ENCODE assay signal across 8 cellular contexts in the genomic region with DNA sequence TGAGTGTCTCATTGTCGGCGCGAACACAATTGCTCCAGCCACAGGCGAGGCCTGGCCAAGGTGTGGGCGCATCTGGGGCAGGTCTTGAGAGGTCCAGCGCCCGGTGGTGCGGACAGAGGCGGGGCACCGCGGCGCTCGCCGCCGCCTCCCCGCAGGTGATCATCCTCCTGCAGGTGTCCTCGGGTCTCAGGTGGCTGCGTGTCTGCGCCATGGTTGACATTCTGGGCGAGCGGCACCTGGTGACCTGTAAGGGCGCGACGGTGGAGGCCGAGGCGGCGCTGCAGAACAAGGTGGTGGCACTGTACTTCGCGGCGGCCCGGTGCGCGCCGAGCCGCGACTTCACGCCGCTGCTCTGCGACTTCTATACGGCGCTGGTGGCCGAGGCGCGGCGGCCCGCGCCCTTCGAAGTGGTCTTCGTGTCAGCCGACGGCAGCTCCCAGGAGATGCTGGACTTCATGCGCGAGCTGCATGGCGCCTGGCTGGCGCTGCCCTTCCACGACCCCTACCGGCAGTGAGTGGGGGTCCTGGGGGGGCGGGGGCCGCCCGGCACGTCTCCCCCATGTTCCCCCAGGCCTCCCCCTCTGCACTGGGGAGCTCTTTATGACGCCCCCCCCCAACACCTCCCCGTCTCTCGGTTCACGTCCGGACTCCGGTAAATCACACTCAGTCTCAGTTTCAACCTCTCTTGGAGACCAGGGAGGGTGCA. TPM values are rescaled to one million over a fixed set of nuclear protein-coding genes. Genes with fewer than 3 reads are reported as not detected.
A peak's percentile ranks its signal among the peaks of the same experiment; 100 is the strongest.
DNase-seq lines count a peak whose midpoint lies in the region; ATAC-seq and TF ChIP-seq lines count a peak whose summit lies in the region.

No MANE protein-coding gene starts in this region.

- peak overlapping the region; percentile 75 for H3K4me3 Mint-ChIP-seq in CD4-positive, alpha-beta T cell
- H3K4me3 Mint-ChIP-seq in naive thymus-derived CD4-positive, alpha-beta T cell = peak overlapping the region; percentile 53 to 85 (median 66)

- intact Hi-C loops in CD4-positive, alpha-beta T cell (cut with DNase I, micrococcal nuclease) = loop anchor here in 1 of 2 experiments (5.0 kb wide), 1 partner anchor 143 kb away; no protein-coding TSS in a partner anchor
- intact Hi-C loops in naive thymus-derived CD4-positive, alpha-beta T cell (cut with micrococcal nuclease) = loop anchor here (1.0 to 10.0 kb wide), 2 partner anchors 221 to 561 kb away; a partner anchor contains a TSS

- no peaks in the 10 kb centered on the region for H3K9me3 Mint-ChIP-seq in CD4-positive, alpha-beta T cell
- peaks cover 0 to 2% (median 0%) of the 10 kb centered on the region in 11 donors for H3K9me3 Mint-ChIP-seq in naive thymus-derived CD4-positive, alpha-beta T cell

- no peak overlapping the region for H3K27ac Mint-ChIP-seq in CD4-positive, alpha-beta T cell
- H3K27ac Mint-ChIP-seq in naive thymus-derived CD4-positive, alpha-beta T cell = no peak overlapping the region

- no peaks in the 10 kb centered on the region for H3K36me3 Mint-ChIP-seq in CD4-positive, alpha-beta T cell (ENCODE audit: low read depth)
- H3K36me3 Mint-ChIP-seq in naive thymus-derived CD4-positive, alpha-beta T cell = no peaks in the 10 kb centered on the region

- no peaks in the 10 kb centered on the region for H3K36me3 ChIP-seq in duodenal mucosa (ENCODE audit: control insufficient read depth in 1 of 2, insufficient read depth in 2 of 2, low read length in 2 of 2)
- H3K36me3 ChIP-seq in naive thymus-derived CD4-positive, alpha-beta T cell (ENCODE audit: control insufficient read depth in 2 of 3, insufficient read depth in 3 of 3, low read length in 3 of 3) = no peaks in the 10 kb centered on the region

- H3K4me1 Mint-ChIP-seq in CD4-positive, alpha-beta T cell (ENCODE audit: low read depth) = peaks cover 25% of the 10 kb centered on the region
- H3K4me1 Mint-ChIP-seq in naive thymus-derived CD4-positive, alpha-beta T cell = peaks cover 9 to 32% (median 20%) of the 10 kb centered on the region in 7 donors

- H3K27me3 Mint-ChIP-seq in CD4-positive, alpha-beta T cell = peaks cover 24% of the 10 kb centered on the region
- peaks cover 0 to 76% (median 26%) of the 10 kb centered on the region in 5 donors for H3K27me3 Mint-ChIP-seq in naive thymus-derived CD4-positive, alpha-beta T cell

- H3K27me3 ChIP-seq in CD4-positive, alpha-beta T cell (ENCODE audit: control insufficient read depth, insufficient read depth, low read length) = peaks cover 28% of the 10 kb centered on the region
- H3K27me3 ChIP-seq in duodenal mucosa (ENCODE audit: control insufficient read depth in 1 of 2, insufficient read depth in 2 of 2, low read length in 2 of 2) = peaks cover 33 to 34% of the 10 kb centered on the region in 2 donors
- no peaks in the 10 kb centered on the region for H3K27me3 ChIP-seq in naive thymus-derived CD4-positive, alpha-beta T cell (ENCODE audit: control insufficient read depth in 2 of 2, insufficient read depth in 2 of 2, low read length in 2 of 2)

- no peak overlapping the region for H3K9ac ChIP-seq in duodenal mucosa (ENCODE audit: low read depth in 1 of 2, low read length in 2 of 2)

- POLR2A ChIA-PET in CD4-positive, alpha-beta T cell (lab: Charles Lee) = no interaction called here
- POLR2A ChIA-PET in naive thymus-derived CD4-positive, alpha-beta T cell (lab: Charles Lee) = no interaction called here

- H3K4me1 ChIP-seq in duodenal mucosa (ENCODE audit: control insufficient read depth in 1 of 2, insufficient read depth in 2 of 2, low read length in 2 of 2) = peaks cover 10 to 13% of the 10 kb centered on the region in 2 donors
- H3K4me1 ChIP-seq in naive thymus-derived CD4-positive, alpha-beta T cell (ENCODE audit: control insufficient read depth in 2 of 2, insufficient read depth in 2 of 2, low read length in 2 of 2) = peaks cover 0 to 12% of the 10 kb centered on the region in 2 donors

- no peaks in the 10 kb centered on the region for H3K9me3 ChIP-seq in CD4-positive, alpha-beta T cell (ENCODE audit: control insufficient read depth, low read length)
- H3K9me3 ChIP-seq in duodenal mucosa (ENCODE audit: control insufficient read depth in 1 of 2, low read length in 2 of 2) = no peaks in the 10 kb centered on the region
- no peaks in the 10 kb centered on the region for H3K9me3 ChIP-seq in naive thymus-derived CD4-positive, alpha-beta T cell (ENCODE audit: control insufficient read depth in 2 of 3, low read length in 3 of 3)

- TF ChIP-seq CTCF in CD4-positive, alpha-beta T cell (IDR thresholded peaks at IDR 0.05) = no peak

- DNase-seq in CD4-positive, alpha-beta T cell = peak in 2 of 10 experiments; percentile 3 to 6
- DNase-seq in NCI-H748 (lab: John Stamatoyannopoulos, UW; ENCODE audit: unreplicated experiment) = peak; percentile 80
- DNase-seq in naive thymus-derived CD4-positive, alpha-beta T cell = peak in 4 of 9 donors; percentile 1 to 23 (median 9)
- DNase-seq in GF-D8 (lab: John Stamatoyannopoulos, UW) = no peak
- DNase-seq in NAMALWA (ENCODE audit: low spot score) = no peak

- peak overlapping the region; percentile 50 to 57 for H3K4me3 ChIP-seq in duodenal mucosa (ENCODE audit: low read depth in 1 of 2, low read length in 2 of 2)
- H3K4me3 ChIP-seq in naive thymus-derived CD4-positive, alpha-beta T cell (ENCODE audit: low read length) = peak overlapping the region; percentile 54

- ATAC-seq in CD4-positive, alpha-beta T cell (ENCODE audit: poor library complexity) = peak; percentile 27
- peak; percentile 14 for ATAC-seq in naive thymus-derived CD4-positive, alpha-beta T cell
- ATAC-seq in HG03039 (IDR thresholded peaks at IDR 0.05; ENCODE audit: unreplicated experiment) (no peak), GM18519 (IDR thresholded peaks at IDR 0.05; ENCODE audit: low FRiP score, unreplicated experiment) (no peak)

- H3K27ac ChIP-seq in CD4-positive, alpha-beta T cell (ENCODE audit: low read depth, low read length) = no peak overlapping the region
- peak overlapping the region; percentile 6 for H3K27ac ChIP-seq in duodenal mucosa (ENCODE audit: low read depth, low read length)
- no peak overlapping the region for H3K27ac ChIP-seq in naive thymus-derived CD4-positive, alpha-beta T cell (ENCODE audit: low read depth, low read length)

- CTCF ChIA-PET in CD4-positive, alpha-beta T cell (lab: Charles Lee) = no interaction called here
- CTCF ChIA-PET in naive thymus-derived CD4-positive, alpha-beta T cell (lab: Charles Lee) = no interaction called here

RNA-seq across cellular contexts. Expression of a gene that starts 0.4 kb away (rescaled TPM):
- total RNA-seq in CD4-positive, alpha-beta T cell = not detected
- not detected for total RNA-seq in naive thymus-derived CD4-positive, alpha-beta T cell
- polyA plus RNA-seq in naive thymus-derived CD4-positive, alpha-beta T cell = not detected

Comparison
In these comparisons a context has a peak if more than half of its experiments do, and no peak if none do; other contexts are left out.
1. ATAC-seq: peak in CD4-positive, alpha-beta T cell (single experiment) and naive thymus-derived CD4-positive, alpha-beta T cell (single experiment); none in HG03039 (single experiment) and GM18519 (single experiment).